ENCODE assay signal across 8 cellular contexts in genomic region chr6:30614843-30615218, GRCh38. TPM values are rescaled to one million over a fixed set of nuclear protein-coding genes. Genes with fewer than 3 reads are reported as not detected.
DNase-seq lines count a peak whose midpoint lies in the region; ATAC-seq and TF ChIP-seq lines count a peak whose summit lies in the region.

No MANE protein-coding gene starts in this region.

- H3K9me3 Mint-ChIP-seq in activated B cell treated with CpG ODN at 0.5 μM for 24 hours (no peaks in the 10 kb centered on the region), immature natural killer cell (peaks cover 0 to 9% (median 2%) of the 10 kb centered on the region in 6 donors)

- CTCF ChIA-PET in activated B cell treated with CpG ODN at 0.5 μM for 24 hours (lab: Charles Lee) = interaction anchor here (0.6 to 4.6 kb wide), 10 partner anchors 9 to 785 kb away, joined by 3 to 21 read pairs (median 5); no protein-coding TSS in a partner anchor

- H3K36me3 Mint-ChIP-seq in activated B cell treated with CpG ODN at 0.5 μM for 24 hours (ENCODE audit: low read depth) (peaks cover 65% of the 10 kb centered on the region), immature natural killer cell (peaks cover 22 to 30% (median 24%) of the 10 kb centered on the region in 3 donors)

- no peaks in the 10 kb centered on the region for H3K27me3 Mint-ChIP-seq in activated B cell treated with CpG ODN at 0.5 μM for 24 hours
- peaks cover 29 to 36% (median 35%) of the 10 kb centered on the region in 3 donors for H3K27me3 Mint-ChIP-seq in immature natural killer cell (ENCODE audit: low read depth in 3 of 3)

- POLR2A ChIA-PET in activated B cell treated with CpG ODN at 0.5 μM for 24 hours (lab: Charles Lee) = interaction anchor here (0.6 to 4.8 kb wide), 67 partner anchors 8 to 1157 kb away, joined by 3 to 75 read pairs (median 7); partner anchors contain the start of genes ABCF1, ATAT1, C6orf136 and DHX16

- peak; percentile 97 for DNase-seq in NCI-H345 (lab: John Stamatoyannopoulos, UW)
- DNase-seq in activated B cell treated with CpG ODN at 0.5 μM for 24 hours = peak; percentile 43
- peak; percentile 93 for DNase-seq in central memory CD4-positive, alpha-beta T cell
- DNase-seq in immature natural killer cell = peak; percentile 90 to 93 (median 93)
- peak; percentile 93 for DNase-seq in smooth muscle cell of the brain vasculature (ENCODE audit: low read depth, low spot score)

- ATAC-seq in GM18511 (IDR thresholded peaks at IDR 0.05; ENCODE audit: unreplicated experiment) (peak; percentile 50), HG03280 (IDR thresholded peaks at IDR 0.05; ENCODE audit: unreplicated experiment) (peak; percentile 41), activated B cell treated with CpG ODN at 0.5 μM for 24 hours (ENCODE audit: low read depth) (peak; percentile 54), HG03025 (IDR thresholded peaks at IDR 0.05; ENCODE audit: low FRiP score, unreplicated experiment) (no peak)

- no peak for TF ChIP-seq CTCF in activated B cell treated with CpG ODN at 0.5 μM for 24 hours (IDR thresholded peaks at IDR 0.05)

- intact Hi-C loops in activated B cell treated with CpG ODN at 0.5 μM for 24 hours (cut with micrococcal nuclease) = loop anchor here (5.0 kb wide), 5 partner anchors 127 to 1562 kb away; partner anchors contain the start of genes AGPAT1, FLOT1, HLA-B and IER3

- H3K27ac Mint-ChIP-seq in activated B cell treated with CpG ODN at 0.5 μM for 24 hours = peak overlapping the region; percentile 99
- H3K27ac Mint-ChIP-seq in immature natural killer cell = peak overlapping the region; percentile 99 to 100 (median 100)

- H3K4me3 Mint-ChIP-seq in activated B cell treated with CpG ODN at 0.5 μM for 24 hours (peak overlapping the region; percentile 99), immature natural killer cell (peak overlapping the region; percentile 99 to 100 (median 99))

- peaks cover 55% of the 10 kb centered on the region for H3K4me1 Mint-ChIP-seq in activated B cell treated with CpG ODN at 0.5 μM for 24 hours
- peaks cover 51 to 69% of the 10 kb centered on the region in 2 donors for H3K4me1 Mint-ChIP-seq in immature natural killer cell

RNA-seq across cellular contexts. Expression of gene PPP1R10, which starts 2.2 kb away (rescaled TPM):
- 85.6 and 112 TPM in 2 replicates for total RNA-seq in activated B cell treated with CpG ODN at 0.5 μM for 24 hours
- 10 to 100 TPM in 2 of 3 donors, 1 to 10 TPM in 1; 5.5 to 30.0 (median 12.9) TPM for polyA plus RNA-seq in immature natural killer cell

RNA-seq across cellular contexts. Expression of gene MRPS18B, which starts 2.8 kb away (rescaled TPM):
- total RNA-seq in activated B cell treated with CpG ODN at 0.5 μM for 24 hours = 57.7 and 61.2 TPM in 2 replicates
- polyA plus RNA-seq in immature natural killer cell = 100 to 1,000 TPM in 2 of 3 donors, 10 to 100 TPM in 1; 86.6 to 114 (median 102) TPM

RNA-seq across cellular contexts. Expression of gene ATAT1, which starts 11.8 kb away (rescaled TPM):
- 6.9 and 10.3 TPM in 2 replicates for total RNA-seq in activated B cell treated with CpG ODN at 0.5 μM for 24 hours
- 1 to 10 TPM in 1 of 3 donors, under 1 TPM in 1, not detected in 1; 0.43 to 3.1 TPM for polyA plus RNA-seq in immature natural killer cell

RNA-seq across cellular contexts. Expression of gene C6orf136, which starts 32.1 kb away (rescaled TPM):
- total RNA-seq in activated B cell treated with CpG ODN at 0.5 μM for 24 hours = 21.6 and 35.6 TPM in 2 replicates
- 10 to 100 TPM in 1 of 3 donors, 1 to 10 TPM in 2; 4.3 to 16.5 (median 9.8) TPM for polyA plus RNA-seq in immature natural killer cell

RNA-seq across cellular contexts. Expression of gene ABCF1, which starts 43.6 kb away (rescaled TPM):
- 93.7 and 94.5 TPM in 2 replicates for total RNA-seq in activated B cell treated with CpG ODN at 0.5 μM for 24 hours
- polyA plus RNA-seq in immature natural killer cell = 10 to 100 TPM in 2 of 3 donors, 1 to 10 TPM in 1; 4.3 to 50.1 (median 15.2) TPM

Comparison
In these comparisons a context has a peak if more than half of its experiments do, and no peak if none do; other contexts are left out.
1. DNase-seq: peak in every context shown above with its lines; median percentile 97 in NCI-H345; 93 in central memory CD4-positive, alpha-beta T cell; 93 in immature natural killer cell; 93 in smooth muscle cell of the brain vasculature; 43 in activated B cell treated with CpG ODN at 0.5 μM for 24 hours.